Comparison of ENCODE assay signal across 11 cellular contexts in genomic region chr1:200448034-200448762, GRCh38. TPM values are rescaled to one million over a fixed set of nuclear protein-coding genes. Genes with fewer than 3 reads are reported as not detected.
A peak's percentile ranks its signal among the peaks of the same experiment; 100 is the strongest.
DNase-seq lines count a peak whose midpoint lies in the region; ATAC-seq lines count a peak whose summit lies in the region.
"Had no signal": no experiment of that assay in that cellular context is flagged by ENCODE, and none has a peak within 500 bp of the region (broad histone marks: within the 10 kb centered on the region; RNA-seq: fewer than 3 reads in every experiment).

No MANE protein-coding gene starts in this region.

- no peaks in the 10 kb centered on the region for H3K36me3 Mint-ChIP-seq in activated CD4-positive, alpha-beta memory T cell treated with anti-CD3 and anti-CD28 coated beads for 36 hours

- peak; percentile 24 for DNase-seq in activated CD4-positive, alpha-beta memory T cell treated with anti-CD3 and anti-CD28 coated beads for 36 hours
- DNase-seq in kidney glomerular epithelial cell (lab: John Stamatoyannopoulos, UW): no peak
- no peak for DNase-seq in ACHN
- DNase-seq in sciatic nerve (ENCODE audit: low spot score): no peak
- DNase-seq in HPDE6-E6E7 (ENCODE audit: extremely low spot score): no peak
- DNase-seq: DND-41, NCI-H345, SK-N-SH had no signal

- H3K4me1 Mint-ChIP-seq in activated CD4-positive, alpha-beta memory T cell treated with anti-CD3 and anti-CD28 coated beads for 36 hours (ENCODE audit: low read depth): peaks cover 41% of the 10 kb centered on the region

- peak; percentile 90 for ATAC-seq in GM18858 (IDR thresholded peaks at IDR 0.05; ENCODE audit: unreplicated experiment)
- peak; percentile 78 for ATAC-seq in GM19467 (IDR thresholded peaks at IDR 0.05; ENCODE audit: unreplicated experiment)
- peak; percentile 70 for ATAC-seq in HG03025 (IDR thresholded peaks at IDR 0.05; ENCODE audit: low FRiP score, unreplicated experiment)
- ATAC-seq in sciatic nerve: no peak

- peak overlapping the region; percentile 87 for H3K27ac Mint-ChIP-seq in activated CD4-positive, alpha-beta memory T cell treated with anti-CD3 and anti-CD28 coated beads for 36 hours

- in situ Hi-C loops in ACHN (cut with HindIII; ENCODE audit: low pct_ligation_motif_present, low pct_unique_long_range_greater_than_20kb, low sequenced_read_pairs): no loop called here

- H3K4me3 Mint-ChIP-seq in activated CD4-positive, alpha-beta memory T cell treated with anti-CD3 and anti-CD28 coated beads for 36 hours: peak overlapping the region; percentile 38

- peaks cover 7% of the 10 kb centered on the region for H3K9me3 Mint-ChIP-seq in activated CD4-positive, alpha-beta memory T cell treated with anti-CD3 and anti-CD28 coated beads for 36 hours

- intact Hi-C loops in activated CD4-positive, alpha-beta memory T cell treated with anti-CD3 and anti-CD28 coated beads for 36 hours (cut with micrococcal nuclease): loop anchor here (1.0 to 10.0 kb wide), 8 partner anchors 25 to 507 kb away; partner anchors contain the start of genes KIF14 and ZNF281
- intact Hi-C loops in sciatic nerve (cut with DNase I): no loop called here

- CTCF ChIA-PET in activated CD4-positive, alpha-beta memory T cell treated with anti-CD3 and anti-CD28 coated beads for 36 hours (lab: Charles Lee): interaction anchor here (1.0 to 1.4 kb wide), 2 partner anchors 24 to 35 kb away, joined by 3 read pairs; no protein-coding TSS in a partner anchor

- no peaks in the 10 kb centered on the region for H3K27me3 Mint-ChIP-seq in activated CD4-positive, alpha-beta memory T cell treated with anti-CD3 and anti-CD28 coated beads for 36 hours

- POLR2A ChIA-PET in activated CD4-positive, alpha-beta memory T cell treated with anti-CD3 and anti-CD28 coated beads for 36 hours (lab: Charles Lee): interaction anchor here (0.8 to 1.3 kb wide), 4 partner anchors 23 to 35 kb away, joined by 3 to 8 read pairs (median 3); no protein-coding TSS in a partner anchor

RNA-seq across cellular contexts. Expression of gene ZNF281, which starts 38.4 kb away (rescaled TPM):
- total RNA-seq in activated CD4-positive, alpha-beta memory T cell treated with anti-CD3 and anti-CD28 coated beads for 36 hours: 10 to 100 TPM; 11.0 to 11.2 TPM
- 16.1 TPM for total RNA-seq in sciatic nerve
